In the genomic region with DNA sequence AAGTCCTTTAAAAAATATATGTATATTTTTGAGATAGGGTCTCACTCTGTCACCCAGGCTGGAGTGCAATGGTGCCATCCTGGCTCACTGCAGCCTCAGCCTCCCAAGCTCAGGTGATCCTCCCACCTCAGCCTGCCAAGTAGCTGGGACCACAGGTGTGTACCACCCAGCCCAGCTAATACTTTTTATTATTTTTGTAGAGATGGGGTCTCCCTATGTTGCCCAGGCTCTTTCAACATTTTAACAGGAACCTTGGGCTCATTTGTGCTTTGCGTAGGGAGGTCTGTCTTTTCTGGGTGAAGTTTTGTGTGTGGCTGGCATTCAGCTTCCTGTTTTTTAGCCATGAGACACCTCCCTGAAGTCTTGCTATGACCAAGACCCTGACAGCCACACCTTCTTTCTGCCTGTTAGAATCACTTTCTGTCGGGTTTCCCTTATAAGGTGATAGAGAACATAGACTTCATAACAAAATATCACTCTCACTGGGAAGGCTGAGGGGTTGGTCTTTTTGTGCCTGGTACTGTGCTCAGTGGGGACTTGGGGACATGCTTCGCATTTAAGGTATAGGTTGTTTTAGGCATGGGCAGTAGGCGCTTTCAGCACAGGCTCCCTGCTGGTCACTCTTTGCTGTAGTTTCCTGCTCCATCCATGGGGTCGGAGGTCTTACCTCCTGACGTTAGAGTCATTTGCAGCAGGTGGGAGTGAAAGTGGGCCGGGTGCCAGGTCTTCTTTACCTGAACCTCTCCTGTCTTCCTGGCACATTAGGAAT, we compare ENCODE assay signal across 10 cellular contexts. TPM values are rescaled to one million over a fixed set of nuclear protein-coding genes. Genes with fewer than 3 reads are reported as not detected.
DNase-seq lines count a peak whose midpoint lies in the region; ATAC-seq and TF ChIP-seq lines count a peak whose summit lies in the region.
"Had no signal": no experiment of that assay in that cellular context is flagged by ENCODE, and none has a peak within 500 bp of the region (broad histone marks: within the 10 kb centered on the region; RNA-seq: fewer than 3 reads in every experiment).

No MANE protein-coding gene starts in this region.

- H3K9me3 ChIP-seq in BLaER1 treated with 17β-estradiol and CSF1 and Interleukin-3, amounts not matched to agents 10 nM and 100 nM (replicated peaks in 1 of 11), result no peaks in the 10 kb centered on the region
- H3K9me3 ChIP-seq in CD4-positive, alpha-beta memory T cell (ENCODE audit: control insufficient read depth in 1 of 2, low read length in 2 of 2), result no peaks in the 10 kb centered on the region

- H3K36me3 ChIP-seq in BLaER1 treated with 17β-estradiol and CSF1 and Interleukin-3, amounts not matched to agents 10 nM and 100 nM, result peaks cover 0 to 8% (median 0%) of the 10 kb centered on the region in 11 experiments; a peak in 1 of 22 replicates
- H3K36me3 ChIP-seq in CD4-positive, alpha-beta memory T cell (ENCODE audit: insufficient read depth, low read length), result no peaks in the 10 kb centered on the region

- no peak for TF ChIP-seq CTCF in coronary artery (IDR thresholded peaks at IDR 0.05)

- H3K4me1 Mint-ChIP-seq in CD4-positive, alpha-beta memory T cell, result peaks cover 15 to 33% (median 22%) of the 10 kb centered on the region in 4 donors

- intact Hi-C loops in CD4-positive, alpha-beta memory T cell (cut with micrococcal nuclease), result no loop called here

- POLR2A ChIA-PET in CD4-positive, alpha-beta memory T cell (lab: Charles Lee; ENCODE audit: partially characterized antibody), result no interaction called here

- H3K4me3 ChIP-seq in BLaER1 treated with 17β-estradiol and CSF1 and Interleukin-3, amounts not matched to agents 10 nM and 100 nM, result peak overlapping the region in 3 of 10 experiments; percentile 86 to 97 (median 92); a peak in 5 of 20 replicates
- H3K4me3 ChIP-seq in coronary artery, result peak overlapping the region; percentile 8
- H3K4me3 ChIP-seq in CD4-positive, alpha-beta memory T cell (ENCODE audit: low read length in 2 of 2), result no peak overlapping the region
- H3K4me3 ChIP-seq: SK-N-MC had no signal

- H3K9ac ChIP-seq in BLaER1 treated with 17β-estradiol and CSF1 and Interleukin-3, amounts not matched to agents 10 nM and 100 nM, result peak overlapping the region in 4 of 11 experiments; percentile 14 to 98 (median 94); a peak in 6 of 22 replicates

- H3K27me3 Mint-ChIP-seq in CD4-positive, alpha-beta memory T cell, result peaks cover 64 to 72% of the 10 kb centered on the region in 2 donors

- H3K9me3 Mint-ChIP-seq in CD4-positive, alpha-beta memory T cell, result peaks cover 0 to 3% (median 0%) of the 10 kb centered on the region in 8 donors

- H3K4me1 ChIP-seq in BLaER1 treated with 17β-estradiol and CSF1 and Interleukin-3, amounts not matched to agents 10 nM and 100 nM, result peaks cover 27 to 86% (median 50%) of the 10 kb centered on the region in 10 experiments
- peaks cover 10% of the 10 kb centered on the region for H3K4me1 ChIP-seq in CD4-positive, alpha-beta memory T cell (ENCODE audit: insufficient read depth, low read length)

- H3K4me2 ChIP-seq in BLaER1 treated with 17β-estradiol and CSF1 and Interleukin-3, amounts not matched to agents 10 nM and 100 nM, result peak overlapping the region; percentile 33 to 99 (median 93); a peak in 18 of 22 replicates

- H3K27ac ChIP-seq in BLaER1 treated with 17β-estradiol and CSF1 and Interleukin-3, amounts not matched to agents 10 nM and 100 nM, result peak overlapping the region in 6 of 11 experiments; percentile 18 to 94 (median 48); a peak in 9 of 22 replicates
- H3K27ac ChIP-seq in coronary artery, result peak overlapping the region in 1 of 2 donors; percentile 35
- no peak overlapping the region for H3K27ac ChIP-seq in CD4-positive, alpha-beta memory T cell (ENCODE audit: low read depth, low read length)
- H3K27ac ChIP-seq: SK-N-MC had no signal

- DNase-seq in coronary artery (ENCODE audit: low spot score) (peak; percentile 56), hippocampal formation (lab: John Stamatoyannopoulos, UW) (no peak), NCI-H1694 (lab: John Stamatoyannopoulos, UW) (no peak), NCI-H82 treated with DMSO at 0.1 percent for 48 hours (lab: John Stamatoyannopoulos, UW; ENCODE audit: unreplicated experiment) (no peak)
- DNase-seq in CD4-positive, alpha-beta memory T cell, result no peak
- DNase-seq: DND-41 had no signal

- ATAC-seq in GM19438 (IDR thresholded peaks at IDR 0.05; ENCODE audit: low read depth, unreplicated experiment) (peak; percentile 55), HG03439 (IDR thresholded peaks at IDR 0.05; ENCODE audit: unreplicated experiment) (peak; percentile 54)

- peak overlapping the region in 3 of 8 donors; percentile 3 to 36 (median 26) for H3K4me3 Mint-ChIP-seq in CD4-positive, alpha-beta memory T cell

- H3K36me3 Mint-ChIP-seq in CD4-positive, alpha-beta memory T cell, result no peaks in the 10 kb centered on the region

- no peak overlapping the region for H3K27ac Mint-ChIP-seq in CD4-positive, alpha-beta memory T cell

- peaks cover 0 to 56% (median 46%) of the 10 kb centered on the region in 11 experiments; a peak in 19 of 22 replicates for H3K27me3 ChIP-seq in BLaER1 treated with 17β-estradiol and CSF1 and Interleukin-3, amounts not matched to agents 10 nM and 100 nM
- H3K27me3 ChIP-seq in CD4-positive, alpha-beta memory T cell (ENCODE audit: insufficient read depth, low read length), result peaks cover 9% of the 10 kb centered on the region

- H4K20me1 ChIP-seq in BLaER1 treated with 17β-estradiol and CSF1 and Interleukin-3, amounts not matched to agents 10 nM and 100 nM, result peaks cover 0 to 65% (median 5%) of the 10 kb centered on the region in 11 experiments; a peak in 7 of 22 replicates

- CTCF ChIA-PET in CD4-positive, alpha-beta memory T cell (lab: Charles Lee; ENCODE audit: partially characterized antibody), result no interaction called here

RNA-seq across cellular contexts. Expression of a gene that starts 3.4 kb away (rescaled TPM):
- total RNA-seq in CD4-positive, alpha-beta memory T cell, result 1 to 10 TPM; 1.8 TPM
- 1 to 10 TPM in 1 of 2 donors, under 1 TPM in 1; 0.07 to 1.0 TPM for polyA plus RNA-seq in CD4-positive, alpha-beta memory T cell
